In the genomic region with DNA sequence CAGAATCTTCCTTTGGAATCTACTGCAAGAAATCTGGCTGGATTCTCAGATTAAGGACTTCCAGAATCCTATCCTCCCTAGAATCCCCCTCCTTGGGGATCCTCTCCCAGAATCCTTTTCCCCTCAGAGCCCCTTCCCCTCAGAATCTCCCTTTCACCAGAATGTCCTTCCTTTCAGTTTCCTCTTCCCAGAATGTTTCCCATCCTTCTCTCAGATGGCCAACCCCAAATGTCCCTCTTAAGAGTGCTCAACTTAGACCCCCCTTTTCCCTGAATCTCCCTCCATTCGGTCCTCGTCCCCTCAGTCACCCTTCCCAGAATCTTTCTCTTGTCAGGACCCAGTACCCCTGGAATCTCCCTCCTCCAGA, we compare ENCODE assay signal across 8 cellular contexts. TPM values are rescaled to one million over a fixed set of nuclear protein-coding genes. Genes with fewer than 3 reads are reported as not detected.
DNase-seq lines count a peak whose midpoint lies in the region; ATAC-seq and TF ChIP-seq lines count a peak whose summit lies in the region.

No MANE protein-coding gene starts in this region.

- H3K9me3 ChIP-seq in lower lobe of right lung (no peaks in the 10 kb centered on the region), transverse colon (no peaks in the 10 kb centered on the region)

- H3K27ac ChIP-seq in lower lobe of right lung: peak overlapping the region; percentile 93
- peak overlapping the region; percentile 90 to 97 (median 92) for H3K27ac ChIP-seq in transverse colon

- no peaks in the 10 kb centered on the region for H3K27me3 Mint-ChIP-seq in activated naive CD4-positive, alpha-beta T cell treated with anti-CD3 and anti-CD28 coated beads for 36 hours (ENCODE audit: low read depth)

- no peak for TF ChIP-seq EP300 in transverse colon (IDR thresholded peaks at IDR 0.05; ENCODE audit: low read depth)

- no peak for TF ChIP-seq POLR2A in transverse colon (IDR thresholded peaks at IDR 0.05)

- DNase-seq in activated naive CD4-positive, alpha-beta T cell treated with anti-CD3 and anti-CD28 coated beads for 36 hours: no peak
- DNase-seq in activated naive CD4-positive, alpha-beta T cell treated with Interleukin-2 at 50 U/mL for 16 hours: no peak
- DNase-seq in astrocyte of the spinal cord (ENCODE audit: low read depth, low spot score) (no peak), lower lobe of right lung (no peak), transverse colon (no peak), NCI-H2227 treated with DMSO at 0.1 percent for 48 hours (lab: John Stamatoyannopoulos, UW) (no peak)

- H3K4me1 Mint-ChIP-seq in activated naive CD4-positive, alpha-beta T cell treated with anti-CD3 and anti-CD28 coated beads for 36 hours (ENCODE audit: low read depth): peaks cover 50% of the 10 kb centered on the region

- intact Hi-C loops in activated naive CD4-positive, alpha-beta T cell treated with anti-CD3 and anti-CD28 coated beads for 36 hours (cut with micrococcal nuclease): loop anchor here (1.0 to 2.0 kb wide), 4 partner anchors 9 to 94 kb away; partner anchors contain the start of genes MED29, PAF1, PLEKHG2 and SAMD4B
- intact Hi-C loops in lower lobe of right lung (cut with DNase I): no loop called here
- intact Hi-C loops in transverse colon (cut with DNase I; ENCODE audit: low total_unique reads): no loop called here

- ATAC-seq in lower lobe of right lung (no peak), GM18873 (IDR thresholded peaks at IDR 0.05; ENCODE audit: low FRiP score, unreplicated experiment) (no peak), GM18517 (IDR thresholded peaks at IDR 0.05; ENCODE audit: unreplicated experiment) (no peak)

- H3K4me3 ChIP-seq in astrocyte of the spinal cord (ENCODE audit: low read depth, low read length): peak overlapping the region; percentile 99
- H3K4me3 ChIP-seq in lower lobe of right lung: peak overlapping the region; percentile 98
- peak overlapping the region; percentile 21 to 99 (median 90) for H3K4me3 ChIP-seq in transverse colon

- CTCF ChIA-PET in activated naive CD4-positive, alpha-beta T cell treated with anti-CD3 and anti-CD28 coated beads for 36 hours (lab: Charles Lee): interaction anchor here (0.5 to 1.8 kb wide), 8 partner anchors 9 to 1062 kb away, joined by 3 to 13 read pairs (median 6); partner anchors contain the start of genes EID2B, PLEKHG2, PSMD8 and SUPT5H

- in situ Hi-C loops in astrocyte of the spinal cord (cut with HindIII; ENCODE audit: low sequenced_read_pairs): no loop called here
- in situ Hi-C loops in transverse colon (cut with MboI; ENCODE audit: low pct_ligation_motif_present in 1 of 4, low pct_unique_long_range_greater_than_20kb in 1 of 4, low sequenced_read_pairs in 3 of 4): loop anchor here in 1 of 4 donors (25.0 kb wide), 1 partner anchor 101 kb away; the partner anchor contains the start of genes EID2 and EID2B

- H3K36me3 ChIP-seq in lower lobe of right lung (peaks cover 34% of the 10 kb centered on the region), transverse colon (peaks cover 0 to 26% (median 10%) of the 10 kb centered on the region in 4 donors)

- peaks cover 36% of the 10 kb centered on the region for H3K36me3 Mint-ChIP-seq in activated naive CD4-positive, alpha-beta T cell treated with anti-CD3 and anti-CD28 coated beads for 36 hours (ENCODE audit: low read depth)

- H3K4me1 ChIP-seq in lower lobe of right lung (peaks cover 27% of the 10 kb centered on the region), transverse colon (peaks cover 20 to 34% (median 30%) of the 10 kb centered on the region in 4 donors)

- TF ChIP-seq CTCF in astrocyte of the spinal cord (IDR thresholded peaks at IDR 0.05; ENCODE audit: low read depth, low read length): no peak
- no peak for TF ChIP-seq CTCF in lower lobe of right lung (IDR thresholded peaks at IDR 0.05)
- no peak for TF ChIP-seq CTCF in transverse colon (IDR thresholded peaks at IDR 0.05)

- H3K27ac Mint-ChIP-seq in activated naive CD4-positive, alpha-beta T cell treated with anti-CD3 and anti-CD28 coated beads for 36 hours: peak overlapping the region; percentile 99

- no peaks in the 10 kb centered on the region for H3K9me3 Mint-ChIP-seq in activated naive CD4-positive, alpha-beta T cell treated with anti-CD3 and anti-CD28 coated beads for 36 hours

- H3K27me3 ChIP-seq in lower lobe of right lung (ENCODE audit: low read depth) (peaks cover 4% of the 10 kb centered on the region), transverse colon (no peaks in the 10 kb centered on the region)

- WGBS in transverse colon (ENCODE audit: low coverage in 1 of 2), 2 donors: 19% methylated on average over 2 of the region's 2 CpGs; no CpG with 5 or more reads in 1 of the 2 donors

- H3K4me3 Mint-ChIP-seq in activated naive CD4-positive, alpha-beta T cell treated with anti-CD3 and anti-CD28 coated beads for 36 hours: peak overlapping the region; percentile 99

RNA-seq across cellular contexts. Expression of gene RPS16, which starts 0.6 kb away (rescaled TPM):
- total RNA-seq in activated naive CD4-positive, alpha-beta T cell treated with anti-CD3 and anti-CD28 coated beads for 36 hours: 1,000 to 10,000 TPM; 4,195 to 4,327 TPM
- total RNA-seq in lower lobe of right lung (1,586 TPM), transverse colon (1,000 to 10,000 TPM in 3 of 4 donors, 100 to 1,000 TPM in 1; 718 to 1,665 (median 1,335) TPM)

RNA-seq across cellular contexts. Expression of gene SUPT5H, which starts 9.0 kb away (rescaled TPM):
- total RNA-seq in activated naive CD4-positive, alpha-beta T cell treated with anti-CD3 and anti-CD28 coated beads for 36 hours: 100 to 1,000 TPM; 129 to 139 TPM
- total RNA-seq in lower lobe of right lung: 108 TPM
- 100 to 1,000 TPM in 3 of 4 donors, 10 to 100 TPM in 1; 97.1 to 161 (median 125) TPM for total RNA-seq in transverse colon

RNA-seq across cellular contexts. Expression of gene PLEKHG2, which starts 23.9 kb away (rescaled TPM):
- 10 to 100 TPM; 27.3 to 34.6 TPM for total RNA-seq in activated naive CD4-positive, alpha-beta T cell treated with anti-CD3 and anti-CD28 coated beads for 36 hours
- total RNA-seq in lower lobe of right lung (24.7 TPM), transverse colon (10 to 100 TPM in 2 of 4 donors, 1 to 10 TPM in 2; 6.1 to 27.7 (median 11.9) TPM)

RNA-seq across cellular contexts. Expression of gene ZFP36, which starts 29.7 kb away (rescaled TPM):
- 100 to 1,000 TPM; 113 to 116 TPM for total RNA-seq in activated naive CD4-positive, alpha-beta T cell treated with anti-CD3 and anti-CD28 coated beads for 36 hours
- total RNA-seq in lower lobe of right lung (208 TPM), transverse colon (100 to 1,000 TPM; 280 to 924 (median 309) TPM)

RNA-seq across cellular contexts. Expression of gene TIMM50, which starts 44.3 kb away (rescaled TPM):
- 100 to 1,000 TPM; 103 to 107 TPM for total RNA-seq in activated naive CD4-positive, alpha-beta T cell treated with anti-CD3 and anti-CD28 coated beads for 36 hours
- total RNA-seq in lower lobe of right lung: 44.0 TPM
- 10 to 100 TPM; 21.7 to 54.0 (median 33.5) TPM for total RNA-seq in transverse colon
